8 cellular contexts compared by ENCODE assay signal in genomic region chrX:48522291-48522690, GRCh38. TPM values are rescaled to one million over a fixed set of nuclear protein-coding genes. Genes with fewer than 3 reads are reported as not detected.
A peak's percentile ranks its signal among the peaks of the same experiment; 100 is the strongest.
DNase-seq lines count a peak whose midpoint lies in the region; ATAC-seq, FAIRE-seq and TF ChIP-seq lines count a peak whose summit lies in the region.

No MANE protein-coding gene starts in this region.

- peaks cover 23% of the 10 kb centered on the region for H3K4me1 Mint-ChIP-seq in activated naive CD8-positive, alpha-beta T cell treated with anti-CD3 and anti-CD28 coated beads for 36 hours

- no peak for TF ChIP-seq EP300 in SK-N-SH (IDR thresholded peaks at IDR 0.05; ENCODE audit: borderline replicate concordance in 1 of 2, low read depth in 1 of 2, low read length in 1 of 2)

- peak overlapping the region; percentile 76 for H3K4me2 ChIP-seq in SK-N-SH

- intact Hi-C loops in kidney (cut with DNase I): no loop called here

- peak overlapping the region; percentile 51 to 63 for H3K4me3 ChIP-seq in SK-N-SH (ENCODE audit: low read depth in 2 of 2, low read length in 1 of 2)
- peak overlapping the region; percentile 75 to 85 for H3K4me3 ChIP-seq in kidney (ENCODE audit: low read length in 2 of 2)
- H3K4me3 ChIP-seq in subcutaneous abdominal adipose tissue (ENCODE audit: low read depth in 1 of 5, low read length in 5 of 5): peak overlapping the region; percentile 63 to 90 (median 68)

- FAIRE-seq in kidney (lab: Jason Lieb, UNC): no peak

- no peaks in the 10 kb centered on the region; the same call in 1 of the 2 replicates for H3K27me3 ChIP-seq in SK-N-SH (ENCODE audit: insufficient read depth)
- peaks cover 0 to 2% (median 0%) of the 10 kb centered on the region in 5 donors for H3K27me3 ChIP-seq in subcutaneous abdominal adipose tissue (ENCODE audit: control insufficient read depth in 5 of 5, insufficient read depth in 4 of 5, low read length in 5 of 5)

- peak overlapping the region in 1 of 2 experiments; percentile 54; a peak in 2 of 4 replicates for H3K27ac ChIP-seq in SK-N-SH (ENCODE audit: low read depth in 2 of 2, low read length in 1 of 2)
- H3K27ac ChIP-seq in kidney (ENCODE audit: low read depth in 2 of 2, low read length in 2 of 2): peak overlapping the region in 1 of 2 donors; percentile 23
- H3K27ac ChIP-seq in subcutaneous abdominal adipose tissue (ENCODE audit: low read depth, low read length): no peak overlapping the region

- no peaks in the 10 kb centered on the region for H4K20me1 ChIP-seq in SK-N-SH (ENCODE audit: insufficient read depth)

- TF ChIP-seq CTCF in SK-N-SH (IDR thresholded peaks at IDR 0.05) (no peak), kidney (IDR thresholded peaks at IDR 0.05; ENCODE audit: borderline replicate concordance, extremely low read depth, insufficient read depth) (no peak)

- peak overlapping the region; percentile 90 for H3K4me3 Mint-ChIP-seq in activated naive CD8-positive, alpha-beta T cell treated with anti-CD3 and anti-CD28 coated beads for 36 hours

- no peak for TF ChIP-seq RAD21 in SK-N-SH (IDR thresholded peaks at IDR 0.05; ENCODE audit: low read length)

- H3K9me3 ChIP-seq in SK-N-SH (no peaks in the 10 kb centered on the region), kidney (ENCODE audit: control insufficient read depth in 1 of 2, low read length in 2 of 2) (no peaks in the 10 kb centered on the region), subcutaneous abdominal adipose tissue (ENCODE audit: control insufficient read depth in 5 of 5, low read length in 5 of 5) (peaks cover 0 to 4% (median 0%) of the 10 kb centered on the region in 5 donors)

- no peaks in the 10 kb centered on the region for H3K9me2 ChIP-seq in SK-N-SH

- peaks cover 10% of the 10 kb centered on the region; the same call in 1 of the 2 replicates for H3K79me2 ChIP-seq in SK-N-SH (ENCODE audit: insufficient read depth)

- peak overlapping the region; percentile 76; the same call in 1 of the 2 replicates for H2AFZ ChIP-seq in SK-N-SH (ENCODE audit: low read depth)

- no peak for ATAC-seq in SK-N-SH treated with all-trans-retinoic acid at 6 μM for 48 hours
- no peak for ATAC-seq in HG03280 (IDR thresholded peaks at IDR 0.05; ENCODE audit: unreplicated experiment)

- peak overlapping the region; percentile 99 for H3K27ac Mint-ChIP-seq in activated naive CD8-positive, alpha-beta T cell treated with anti-CD3 and anti-CD28 coated beads for 36 hours

- H3K9ac ChIP-seq in SK-N-SH: peak overlapping the region; percentile 62
- peak overlapping the region; percentile 48 to 89 for H3K9ac ChIP-seq in kidney (ENCODE audit: low read length in 2 of 2)
- peak overlapping the region in 3 of 5 donors; percentile 53 to 77 (median 53) for H3K9ac ChIP-seq in subcutaneous abdominal adipose tissue (ENCODE audit: low read length in 5 of 5)

- H3K9me3 Mint-ChIP-seq in activated naive CD8-positive, alpha-beta T cell treated with anti-CD3 and anti-CD28 coated beads for 36 hours: no peaks in the 10 kb centered on the region

- peaks cover 21% of the 10 kb centered on the region for H3K36me3 Mint-ChIP-seq in activated naive CD8-positive, alpha-beta T cell treated with anti-CD3 and anti-CD28 coated beads for 36 hours

- DNase-seq in SK-N-SH: peak; percentile 36
- DNase-seq in activated naive CD8-positive, alpha-beta T cell treated with anti-CD3 and anti-CD28 coated beads for 36 hours: no peak
- no peak for DNase-seq in kidney
- no peak for DNase-seq in HEK293T (ENCODE audit: extremely low spot score)
- DNase-seq in activated CD8-positive, alpha-beta memory T cell treated with anti-CD3 and anti-CD28 coated beads, Interleukin-2, amount 50 U/mL, for 4 hours: no peak

- H3K36me3 ChIP-seq in SK-N-SH (replicated peaks in 1 of 2; ENCODE audit: control insufficient read depth in 1 of 2, insufficient read depth in 2 of 2, low read length in 1 of 2) (no peaks in the 10 kb centered on the region), kidney (ENCODE audit: control insufficient read depth in 1 of 2, insufficient read depth in 2 of 2, low read length in 2 of 2) (peaks cover 3 to 6% of the 10 kb centered on the region in 2 donors), subcutaneous abdominal adipose tissue (ENCODE audit: control insufficient read depth in 5 of 5, insufficient read depth in 5 of 5, low read length in 5 of 5) (peaks cover 0 to 10% (median 5%) of the 10 kb centered on the region in 5 donors)

- CTCF ChIA-PET in SK-N-SH (lab: Yijun Ruan, JAX): no interaction called here
- CTCF ChIA-PET in HEK293T (lab: Yijun Ruan, JAX): no interaction called here

- H3K27me3 Mint-ChIP-seq in activated naive CD8-positive, alpha-beta T cell treated with anti-CD3 and anti-CD28 coated beads for 36 hours: no peaks in the 10 kb centered on the region

- POLR2A ChIA-PET in SK-N-SH (lab: Yijun Ruan, JAX) (no interaction called here), HEK293T (lab: Yijun Ruan, JAX) (interaction anchor here (0.8 to 1.8 kb wide), 4 partner anchors 8 to 17 kb away, joined by 3 to 10 read pairs (median 4); partner anchors contain the start of gene TBC1D25)

- no peaks in the 10 kb centered on the region for H3F3A ChIP-seq in SK-N-SH (replicated peaks; ENCODE audit: insufficient read depth)

- WGBS in SK-N-SH (ENCODE audit: low lambda C conversion rate): 4% methylated on average over 9 of the region's 10 CpGs

- H3K4me1 ChIP-seq in SK-N-SH (ENCODE audit: control insufficient read depth in 1 of 2, insufficient read depth in 2 of 2, low read depth in 1 of 2, low read length in 1 of 2) (peaks cover 0 to 3% of the 10 kb centered on the region in 2 experiments; a peak in 1 of 4 replicates), kidney (ENCODE audit: control insufficient read depth in 1 of 2, insufficient read depth in 1 of 2, low read depth in 1 of 2, low read length in 2 of 2) (peaks cover 0 to 2% of the 10 kb centered on the region in 2 donors), subcutaneous abdominal adipose tissue (ENCODE audit: control insufficient read depth in 5 of 5, insufficient read depth in 5 of 5, low read length in 5 of 5) (peaks cover 0 to 11% (median 6%) of the 10 kb centered on the region in 5 donors)

TF ChIP-seq in SK-N-SH treated with all-trans-retinoic acid at 6 μM for 48 hours, 23 proteins besides CTCF, POLR2A, EP300 and RAD21 (continues in another document):
- no peak for TF ChIP-seq ZNF565 (CRISPR knock-in tag; conservative IDR thresholded peaks at IDR 0.05; ENCODE audit: low read depth)
- no peak for TF ChIP-seq ISL1 (CRISPR knock-in tag; IDR thresholded peaks at IDR 0.05)
- TF ChIP-seq PPARA (CRISPR knock-in tag; IDR thresholded peaks at IDR 0.05; ENCODE audit: borderline replicate concordance): no peak

TF ChIP-seq in HEK293T, 16 proteins besides CTCF, POLR2A, EP300 and RAD21:
- TF ChIP-seq FOXK2 (IDR thresholded peaks at IDR 0.05) (no peak), HDGF (IDR thresholded peaks at IDR 0.05; ENCODE audit: borderline replicate concordance) (no peak), FOXM1 (IDR thresholded peaks at IDR 0.05; ENCODE audit: borderline replicate concordance) (no peak), ZNF384 (IDR thresholded peaks at IDR 0.05) (no peak)

RNA-seq across cellular contexts. Expression of gene EBP, which starts 0.7 kb away (rescaled TPM):
- polyA plus RNA-seq in SK-N-SH (2012; rRNA removed) (28.9 and 30.2 TPM in 2 replicates), kidney (ENCODE audit: insufficient read depth, low read depth, low replicate concordance) (164 TPM)
- polyA plus RNA-seq in SK-N-SH (2012; cell fraction: cytosol; rRNA removed): 13.0 and 21.4 TPM in 2 replicates
- 30.5 and 35.9 TPM in 2 replicates for polyA plus RNA-seq in SK-N-SH (2012; cell fraction: nucleus; rRNA removed)
- 100 to 1,000 TPM; 165 to 169 TPM for total RNA-seq in activated naive CD8-positive, alpha-beta T cell treated with anti-CD3 and anti-CD28 coated beads for 36 hours
- total RNA-seq in kidney: 33.8 TPM

RNA-seq across cellular contexts. Expression of gene PORCN, which starts 13.5 kb away (rescaled TPM):
- polyA plus RNA-seq in SK-N-SH (2012; rRNA removed) (10.6 and 11.0 TPM in 2 replicates), kidney (ENCODE audit: insufficient read depth, low read depth, low replicate concordance) (11.7 TPM)
- polyA plus RNA-seq in SK-N-SH (2012; cell fraction: cytosol; rRNA removed): 4.7 and 7.9 TPM in 2 replicates
- 15.1 and 17.2 TPM in 2 replicates for polyA plus RNA-seq in SK-N-SH (2012; cell fraction: nucleus; rRNA removed)
- 10 to 100 TPM; 11.0 to 11.9 TPM for total RNA-seq in activated naive CD8-positive, alpha-beta T cell treated with anti-CD3 and anti-CD28 coated beads for 36 hours
- total RNA-seq in kidney: 8.9 TPM

RNA-seq across cellular contexts. Expression of gene TBC1D25, which starts 17.2 kb away (rescaled TPM):
- polyA plus RNA-seq in SK-N-SH (2012; rRNA removed) (11.8 and 18.4 TPM in 2 replicates), kidney (ENCODE audit: insufficient read depth, low read depth, low replicate concordance) (6.0 TPM)
- 8.1 and 12.3 TPM in 2 replicates for polyA plus RNA-seq in SK-N-SH (2012; cell fraction: cytosol; rRNA removed)
- 17.5 and 23.2 TPM in 2 replicates for polyA plus RNA-seq in SK-N-SH (2012; cell fraction: nucleus; rRNA removed)
- 10 to 100 TPM; 12.1 to 12.9 TPM for total RNA-seq in activated naive CD8-positive, alpha-beta T cell treated with anti-CD3 and anti-CD28 coated beads for 36 hours
- total RNA-seq in kidney: 16.3 TPM

RNA-seq across cellular contexts. Expression of gene FTSJ1, which starts 46.3 kb away (rescaled TPM):
- 31.5 and 34.1 TPM in 2 replicates for polyA plus RNA-seq in SK-N-SH (2012; rRNA removed)
- polyA plus RNA-seq in SK-N-SH (2012; cell fraction: cytosol; rRNA removed): 18.6 and 27.1 TPM in 2 replicates
- 59.8 and 65.3 TPM in 2 replicates for polyA plus RNA-seq in SK-N-SH (2012; cell fraction: nucleus; rRNA removed)
- 10 to 100 TPM; 98.7 to 98.8 TPM for total RNA-seq in activated naive CD8-positive, alpha-beta T cell treated with anti-CD3 and anti-CD28 coated beads for 36 hours
- total RNA-seq in kidney: 33.9 TPM
- 30.6 TPM for polyA plus RNA-seq in kidney (ENCODE audit: insufficient read depth, low read depth, low replicate concordance)

RNA-seq across cellular contexts. Expression of gene RBM3, which starts 52.0 kb away (rescaled TPM):
- polyA plus RNA-seq in SK-N-SH (2012; rRNA removed) (183 and 222 TPM in 2 replicates), kidney (ENCODE audit: insufficient read depth, low read depth, low replicate concordance) (86.9 TPM)
- 199 and 242 TPM in 2 replicates for polyA plus RNA-seq in SK-N-SH (2012; cell fraction: cytosol; rRNA removed)
- polyA plus RNA-seq in SK-N-SH (2012; cell fraction: nucleus; rRNA removed): 192 and 277 TPM in 2 replicates
- 100 to 1,000 TPM; 255 to 258 TPM for total RNA-seq in activated naive CD8-positive, alpha-beta T cell treated with anti-CD3 and anti-CD28 coated beads for 36 hours
- total RNA-seq in kidney: 265 TPM
